Comparison of ENCODE assay signal across 28 cellular contexts in genomic region chr2:190137561-190137960, GRCh38.
DNase-seq lines count a peak whose midpoint lies in the region; ATAC-seq and TF ChIP-seq lines count a peak whose summit lies in the region.
"Had no signal": no experiment of that assay in that cellular context is flagged by ENCODE, and none has a peak within 500 bp of the region (broad histone marks: within the 10 kb centered on the region; RNA-seq: fewer than 3 reads in every experiment).

No MANE protein-coding gene starts in this region.

- no peak overlapping the region for H4K5ac ChIP-seq in IMR-90 (ENCODE audit: low read depth, low read length)

- TF ChIP-seq RAD21 in IMR-90 (IDR thresholded peaks at IDR 0.05; ENCODE audit: low read length) = no peak

- no peaks in the 10 kb centered on the region for H3K9me1 ChIP-seq in IMR-90 (ENCODE audit: insufficient read depth, low read length)

- H4K20me1 ChIP-seq in IMR-90 (ENCODE audit: insufficient read depth, low read length) = no peaks in the 10 kb centered on the region

- in situ Hi-C loops in IMR-90 (cut with MboI; ENCODE audit: low sequenced_read_pairs) = no loop called here

- no peak overlapping the region for H3K23ac ChIP-seq in IMR-90 (ENCODE audit: low read depth, low read length)

- H3K4me3 ChIP-seq in IMR-90 (ENCODE audit: insufficient read depth, low read depth, low read length) (no peak overlapping the region), MG63 (no peak overlapping the region)
- H3K4me3 ChIP-seq: body of pancreas, esophagus squamous epithelium, left lung, right lobe of liver had no signal

- H3K27me3 ChIP-seq in IMR-90 (ENCODE audit: control insufficient read depth, insufficient read depth, low read length) = no peaks in the 10 kb centered on the region; the same call in none of the 2 replicates
- no peaks in the 10 kb centered on the region for H3K27me3 ChIP-seq in MG63
- H3K27me3 ChIP-seq: body of pancreas, esophagus squamous epithelium, left lung, right lobe of liver had no signal

- no peak overlapping the region for H2AK9ac ChIP-seq in IMR-90 (replicated peaks; ENCODE audit: low read depth, low read length, poor library complexity)

- H3K36me3 Mint-ChIP-seq in nephron (ENCODE audit: low read depth) = peaks cover 36% of the 10 kb centered on the region
- H3K36me3 Mint-ChIP-seq in activated CD8-positive, alpha-beta memory T cell treated with anti-CD3 and anti-CD28 coated beads, Interleukin-2, amount 10 ng/mL, durations not matched to agents 7 days and 5 days = no peaks in the 10 kb centered on the region
- H3K36me3 Mint-ChIP-seq: CD14-positive monocyte had no signal

- dilution Hi-C loops in IMR-90 (cut with HindIII; ENCODE audit: low sequenced_read_pairs, unreplicated experiment) = no loop called here

- no peak overlapping the region for H3K4ac ChIP-seq in IMR-90 (ENCODE audit: low read depth, low read length)

- H3K27ac Mint-ChIP-seq in nephron = peak overlapping the region in 2 of 3 experiments; percentile 74 to 82
- no peak overlapping the region for H3K27ac Mint-ChIP-seq in activated CD8-positive, alpha-beta memory T cell treated with anti-CD3 and anti-CD28 coated beads, Interleukin-2, amount 10 ng/mL, durations not matched to agents 7 days and 5 days
- H3K27ac Mint-ChIP-seq: activated T-cell treated with anti-CD3 and anti-CD28 coated beads, Interleukin-2, amount 50 U/mL, for 72 hours; CD14-positive monocyte; T-helper 17 cell; type B pancreatic cell had no signal

- H4K8ac ChIP-seq in IMR-90 (ENCODE audit: low read depth in 2 of 2, low read length in 2 of 2) = no peak overlapping the region

- H2BK5ac ChIP-seq in IMR-90 (ENCODE audit: low read depth, low read length, poor library complexity, severe bottlenecking) = no peak overlapping the region

- TF ChIP-seq CTCF in IMR-90 (conservative IDR thresholded peaks at IDR 0.05; ENCODE audit: low read depth, low read length) = no peak
- no peak for TF ChIP-seq CTCF in nephron (IDR thresholded peaks at IDR 0.05; ENCODE audit: unreplicated experiment in 3 of 3)

- POLR2A ChIA-PET in IMR-90 (lab: Charles Lee; ENCODE audit: unreplicated experiment) = no interaction called here

- H2AFZ ChIP-seq in IMR-90 (replicated peaks; ENCODE audit: low read length, poor library complexity) = no peak overlapping the region

- H3K4me2 ChIP-seq in IMR-90 (ENCODE audit: low read depth, low read length) = no peak overlapping the region

- H3K18ac ChIP-seq in IMR-90 (ENCODE audit: low read depth, low read length) = no peak overlapping the region

- H3K14ac ChIP-seq in IMR-90 (replicated peaks; ENCODE audit: low read depth, low read length) = no peak overlapping the region

- ATAC-seq in IMR-90 (ENCODE audit: low read depth) = no peak
- ATAC-seq in activated CD8-positive, alpha-beta memory T cell treated with anti-CD3 and anti-CD28 coated beads, Interleukin-2, amount 10 ng/mL, durations not matched to agents 7 days and 5 days = no peak
- ATAC-seq: activated CD4-positive, CD25-positive, alpha-beta regulatory T cell treated with anti-CD3 and anti-CD28 coated beads, Interleukin-2, amount 50 U/mL, for 24 hours; activated T-cell treated with anti-CD3 and anti-CD28 coated beads, Interleukin-2, amount 50 U/mL, for 72 hours; body of pancreas; left lung; T-helper 17 cell had no signal

- intact Hi-C loops in IMR-90 (cut with micrococcal nuclease) = no loop called here

- DNase-seq in Ammon's horn (ENCODE audit: low spot score) (peak; percentile 79), IMR-90 (peak; percentile 19), fibroblast of peridontal ligament (ENCODE audit: extremely low read depth) (peak; percentile 43), H4 (ENCODE audit: low spot score) (no peak), MG63 (no peak), DMS153 (lab: John Stamatoyannopoulos, UW) (no peak)
- no peak for DNase-seq in activated CD8-positive, alpha-beta memory T cell treated with anti-CD3 and anti-CD28 coated beads, Interleukin-2, amount 10 ng/mL, durations not matched to agents 7 days and 5 days
- DNase-seq: activated CD4-positive, alpha-beta T cell treated with anti-CD3 and anti-CD28 coated beads, Interleukin-2, amount 50 U/mL, for 4 hours; activated naive CD4-positive, alpha-beta T cell; activated T-cell treated with anti-CD3 and anti-CD28 coated beads, Interleukin-2, amount 50 U/mL, for 72 hours; DMS79 treated with DMSO at 0.1 percent for 48 hours; esophagus squamous epithelium; GF-D8; H7; KBM-7; left lung; NCI-H1105; NCI-H187 treated with DMSO at 0.1 percent for 48 hours; NCI-H2171 treated with DMSO at 0.1 percent for 48 hours; NCI-H510A; stimulated activated CD4-positive, alpha-beta T cell treated with anti-CD3 and anti-CD28 coated beads, Interleukin-4, amount 100 ng/mL, for 24 hours; T-helper 17 cell had no signal

- no peak for TF ChIP-seq POLR2A in IMR-90 (IDR thresholded peaks at IDR 0.05; ENCODE audit: low read depth, low read length)

- no CpG with 5 or more reads among the region's 2 CpGs for WGBS in IMR-90 (ENCODE audit: extremely low coverage in 2 of 2, insufficient read length in 1 of 2), 2 experiments

- H3K9me3 ChIP-seq in IMR-90 (ENCODE audit: control insufficient read depth, insufficient read depth, low read length) (peaks cover 4% of the 10 kb centered on the region; the same call in 1 of the 2 replicates), MG63 (no peaks in the 10 kb centered on the region)
- H3K9me3 ChIP-seq: body of pancreas, right lobe of liver had no signal

- H3K27me3 Mint-ChIP-seq in nephron (ENCODE audit: low read depth) = no peaks in the 10 kb centered on the region
- H3K27me3 Mint-ChIP-seq in activated CD8-positive, alpha-beta memory T cell treated with anti-CD3 and anti-CD28 coated beads, Interleukin-2, amount 10 ng/mL, durations not matched to agents 7 days and 5 days = no peaks in the 10 kb centered on the region
- H3K27me3 Mint-ChIP-seq: T-helper 17 cell, type B pancreatic cell had no signal

- H2AK5ac ChIP-seq in IMR-90 (ENCODE audit: low read depth, low read length) = no peak overlapping the region

- H3K56ac ChIP-seq in IMR-90 (ENCODE audit: extremely low read depth, insufficient read depth, low read length) = no peak overlapping the region

- H2BK120ac ChIP-seq in IMR-90 (ENCODE audit: low read depth, low read length) = no peak overlapping the region

- no peaks in the 10 kb centered on the region for H3K4me1 ChIP-seq in IMR-90 (ENCODE audit: control insufficient read depth, insufficient read depth, low read length)
- H3K4me1 ChIP-seq: body of pancreas, esophagus squamous epithelium, left lung had no signal

- H3K36me3 ChIP-seq in IMR-90 (ENCODE audit: control insufficient read depth, insufficient read depth, low read length) = no peaks in the 10 kb centered on the region
- no peaks in the 10 kb centered on the region for H3K36me3 ChIP-seq in MG63
- H3K36me3 ChIP-seq: esophagus squamous epithelium, left lung, right lobe of liver had no signal

- no peak overlapping the region for H4K91ac ChIP-seq in IMR-90 (ENCODE audit: insufficient read depth, low read depth, low read length)

- H3K9ac ChIP-seq in IMR-90 (ENCODE audit: low read depth, low read length) = no peak overlapping the region

- no peak overlapping the region for H3K4me3 Mint-ChIP-seq in nephron
- no peak overlapping the region for H3K4me3 Mint-ChIP-seq in activated CD8-positive, alpha-beta memory T cell treated with anti-CD3 and anti-CD28 coated beads, Interleukin-2, amount 10 ng/mL, durations not matched to agents 7 days and 5 days
- H3K4me3 Mint-ChIP-seq: activated T-cell treated with anti-CD3 and anti-CD28 coated beads, Interleukin-2, amount 50 U/mL, for 72 hours; CD14-positive monocyte; T-helper 17 cell; type B pancreatic cell had no signal

- no peaks in the 10 kb centered on the region for H3K79me1 ChIP-seq in IMR-90 (ENCODE audit: low read depth in 1 of 2, low read length in 2 of 2)

- no TSS peak for BruUV-seq in IMR-90 (replicated peaks; lab: Mats Ljungman, UMichigan)

- no peak overlapping the region for H3K27ac ChIP-seq in IMR-90 (ENCODE audit: insufficient read depth, low read length)
- H3K27ac ChIP-seq: body of pancreas, esophagus squamous epithelium, left lung had no signal

- H2BK15ac ChIP-seq in IMR-90 (ENCODE audit: low read depth, low read length) = no peak overlapping the region

- H2BK20ac ChIP-seq in IMR-90 (ENCODE audit: low read depth, low read length) = no peak overlapping the region

- H3K4me1 Mint-ChIP-seq in nephron = peaks cover 6% of the 10 kb centered on the region
- no peaks in the 10 kb centered on the region for H3K4me1 Mint-ChIP-seq in activated CD8-positive, alpha-beta memory T cell treated with anti-CD3 and anti-CD28 coated beads, Interleukin-2, amount 10 ng/mL, durations not matched to agents 7 days and 5 days
- H3K4me1 Mint-ChIP-seq: CD14-positive monocyte, T-helper 17 cell had no signal

- H3K9me3 Mint-ChIP-seq in nephron = peaks cover 44% of the 10 kb centered on the region
- H3K9me3 Mint-ChIP-seq in activated CD8-positive, alpha-beta memory T cell treated with anti-CD3 and anti-CD28 coated beads, Interleukin-2, amount 10 ng/mL, durations not matched to agents 7 days and 5 days (ENCODE audit: low read depth) = peaks cover 11% of the 10 kb centered on the region

- CTCF ChIA-PET in IMR-90 (lab: Yijun Ruan, JAX) = no interaction called here
- CTCF ChIA-PET in activated CD8-positive, alpha-beta memory T cell treated with anti-CD3 and anti-CD28 coated beads, Interleukin-2, amount 10 ng/mL, durations not matched to agents 7 days and 5 days (lab: Charles Lee) = no interaction called here

TF ChIP-seq in IMR-90, 13 proteins besides CTCF, POLR2A, EP300 and RAD21 (continues in another document):
- TF ChIP-seq CHD1 (IDR thresholded peaks at IDR 0.05; ENCODE audit: low read depth, low read length) (no peak), NFE2L2 (IDR thresholded peaks at IDR 0.05; ENCODE audit: low read depth, low read length) (no peak), MAFK (IDR thresholded peaks at IDR 0.05; ENCODE audit: low read depth, low read length) (no peak), USF2 (IDR thresholded peaks at IDR 0.05; ENCODE audit: low read depth, low read length) (no peak)
- TF ChIP-seq, protein P1, sequence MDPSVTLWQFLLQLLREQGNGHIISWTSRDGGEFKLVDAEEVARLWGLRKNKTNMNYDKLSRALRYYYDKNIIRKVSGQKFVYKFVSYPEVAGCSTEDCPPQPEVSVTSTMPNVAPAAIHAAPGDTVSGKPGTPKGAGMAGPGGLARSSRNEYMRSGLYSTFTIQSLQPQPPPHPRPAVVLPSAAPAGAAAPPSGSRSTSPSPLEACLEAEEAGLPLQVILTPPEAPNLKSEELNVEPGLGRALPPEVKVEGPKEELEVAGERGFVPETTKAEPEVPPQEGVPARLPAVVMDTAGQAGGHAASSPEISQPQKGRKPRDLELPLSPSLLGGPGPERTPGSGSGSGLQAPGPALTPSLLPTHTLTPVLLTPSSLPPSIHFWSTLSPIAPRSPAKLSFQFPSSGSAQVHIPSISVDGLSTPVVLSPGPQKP (IDR thresholded peaks at IDR 0.05; ENCODE audit: borderline replicate concordance, low read depth, low read length) = no peak

Comparison
In these comparisons a context has a peak if more than half of its experiments do, and no peak if none do; other contexts are left out.
1. DNase-seq: peak in Ammon's horn (single experiment), IMR-90 (single experiment) and fibroblast of peridontal ligament (single experiment); none in H4 (single experiment), MG63 (single experiment), DMS153 (single experiment) and activated CD8-positive, alpha-beta memory T cell treated with anti-CD3 and anti-CD28 coated beads, Interleukin-2, amount 10 ng/mL, durations not matched to agents 7 days and 5 days (single experiment).